1 cellular context compared by ENCODE assay signal in genomic region chrX:118534716-118535493, GRCh38.
TF ChIP-seq lines count a peak whose summit lies in the region.

No MANE protein-coding gene starts in this region.

TF ChIP-seq in HEK293, 187 proteins besides CTCF, POLR2A, EP300 and RAD21 (continued from another document and continues in another):
- TF ChIP-seq ZNF148 (tag by site-specific recombination; IDR thresholded peaks at IDR 0.05; ENCODE audit: borderline replicate concordance): no peak
- TF ChIP-seq ZNF768 (tag by site-specific recombination; IDR thresholded peaks at IDR 0.05): no peak
- 0 out of 2 replicates have a peak, but pooled peaks have one; percentile 8 for TF ChIP-seq ZNF654 (tag by site-specific recombination; IDR thresholded peaks at IDR 0.05; ENCODE audit: low read depth)
- TF ChIP-seq MZF1 (tag by site-specific recombination; IDR thresholded peaks at IDR 0.05; ENCODE audit: borderline replicate concordance): peak; percentile 91
- peak; percentile 33; the same call in 1 of the 2 replicates for TF ChIP-seq MYNN (tag by site-specific recombination; IDR thresholded peaks at IDR 0.05; ENCODE audit: borderline replicate concordance)
- TF ChIP-seq ZNF140 (tag by site-specific recombination; IDR thresholded peaks at IDR 0.05): no peak
- TF ChIP-seq ZBTB20 (tag by site-specific recombination; IDR thresholded peaks at IDR 0.05): no peak
- TF ChIP-seq GFI1B (tag by site-specific recombination; IDR thresholded peaks at IDR 0.05): peak; percentile 62; the same call in 1 of the 2 replicates
- no peak for TF ChIP-seq ZNF560 (tag by site-specific recombination; IDR thresholded peaks at IDR 0.05; ENCODE audit: borderline replicate concordance)
- TF ChIP-seq INSM2 (tag by site-specific recombination; IDR thresholded peaks at IDR 0.05): peak; percentile 95
- TF ChIP-seq MEIS1 (CRISPR knock-in tag; IDR thresholded peaks at IDR 0.05; ENCODE audit: borderline replicate concordance): no peak
- TF ChIP-seq KLF8 (tag by site-specific recombination; IDR thresholded peaks at IDR 0.05): peak; percentile 70; the same call in 1 of the 2 replicates
- TF ChIP-seq ZNF335 (tag by site-specific recombination; conservative IDR thresholded peaks at IDR 0.05): no peak
- TF ChIP-seq SCRT2 (tag by site-specific recombination; IDR thresholded peaks at IDR 0.05): peak; percentile 93
- peak; percentile 79 for TF ChIP-seq ZBTB17 (tag by site-specific recombination; IDR thresholded peaks at IDR 0.05)
- no peak for TF ChIP-seq ZNF544 (tag by site-specific recombination; IDR thresholded peaks at IDR 0.05)
- peak; percentile 53; the same call in 1 of the 2 replicates for TF ChIP-seq ZNF24 (tag by site-specific recombination; IDR thresholded peaks at IDR 0.05)
- TF ChIP-seq ZNF138 (tag by site-specific recombination; IDR thresholded peaks at IDR 0.05; ENCODE audit: borderline replicate concordance): no peak
- peak; percentile 98 for TF ChIP-seq WT1 (tag by site-specific recombination; IDR thresholded peaks at IDR 0.05)
- no peak for TF ChIP-seq ZNF280C (tag by site-specific recombination; IDR thresholded peaks at IDR 0.05)
- peak; percentile 74; the same call in 1 of the 2 replicates for TF ChIP-seq ZXDB (tag by site-specific recombination; IDR thresholded peaks at IDR 0.05)
- TF ChIP-seq GLI4 (tag by site-specific recombination; IDR thresholded peaks at IDR 0.05): no peak
- peak; percentile 76 for TF ChIP-seq PATZ1 (tag by site-specific recombination; IDR thresholded peaks at IDR 0.05)
- no peak for TF ChIP-seq ZNF292 (tag by site-specific recombination; IDR thresholded peaks at IDR 0.05; ENCODE audit: borderline replicate concordance, low read depth)
- peak; percentile 98 for TF ChIP-seq OSR2 (tag by site-specific recombination; IDR thresholded peaks at IDR 0.05)
- TF ChIP-seq ZNF639 (tag by site-specific recombination; IDR thresholded peaks at IDR 0.05): peak; percentile 75; the same call in 1 of the 2 replicates
- TF ChIP-seq TCF7L2 (IDR thresholded peaks at IDR 0.05; ENCODE audit: borderline replicate concordance, low read depth, low read length): peak; percentile 68
- TF ChIP-seq HOXD13 (CRISPR knock-in tag; IDR thresholded peaks at IDR 0.05; ENCODE audit: borderline replicate concordance): no peak
- no peak for TF ChIP-seq ZNF518A (tag by site-specific recombination; conservative IDR thresholded peaks at IDR 0.05; ENCODE audit: low read depth)
- peak; percentile 83 for TF ChIP-seq PRDM4 (tag by site-specific recombination; IDR thresholded peaks at IDR 0.05)
- TF ChIP-seq TSHZ1 (tag by site-specific recombination; IDR thresholded peaks at IDR 0.05; ENCODE audit: borderline replicate concordance): peak; percentile 89; the same call in 1 of the 2 replicates
- peak; percentile 90 for TF ChIP-seq SP7 (tag by site-specific recombination; IDR thresholded peaks at IDR 0.05)
- TF ChIP-seq SP2 (tag by site-specific recombination; IDR thresholded peaks at IDR 0.05): peak; percentile 43; the same call in 1 of the 2 replicates
- peak; percentile 73 for TF ChIP-seq PRDM1 (tag by site-specific recombination; IDR thresholded peaks at IDR 0.05)
